Comparison of ENCODE assay signal across 1 cellular context in the genomic region with DNA sequence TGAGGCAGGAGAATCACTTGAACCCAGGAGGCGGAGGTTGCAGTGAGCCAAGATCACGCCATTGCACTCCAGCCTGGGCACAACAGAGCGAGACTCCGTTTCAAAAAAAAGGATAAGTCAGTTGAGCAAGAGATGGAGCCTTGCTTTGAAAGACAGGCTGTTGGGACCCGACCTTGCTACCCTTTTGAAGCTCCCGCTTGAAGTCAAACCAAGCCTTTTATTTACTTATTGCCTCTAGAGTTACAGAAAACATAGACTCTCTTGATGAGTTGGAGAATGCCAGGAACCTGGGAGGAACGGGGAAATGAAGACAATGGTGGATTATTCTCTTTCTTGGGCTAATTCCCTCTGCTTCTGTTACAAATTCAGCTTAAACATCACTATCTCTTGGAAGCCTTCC.
TF ChIP-seq lines count a peak whose summit lies in the region.

No MANE protein-coding gene starts in this region.

TF ChIP-seq in HepG2, 621 proteins besides CTCF, POLR2A, EP300 and RAD21 (continued from another document and continues in another):
- TF ChIP-seq, protein P1, sequence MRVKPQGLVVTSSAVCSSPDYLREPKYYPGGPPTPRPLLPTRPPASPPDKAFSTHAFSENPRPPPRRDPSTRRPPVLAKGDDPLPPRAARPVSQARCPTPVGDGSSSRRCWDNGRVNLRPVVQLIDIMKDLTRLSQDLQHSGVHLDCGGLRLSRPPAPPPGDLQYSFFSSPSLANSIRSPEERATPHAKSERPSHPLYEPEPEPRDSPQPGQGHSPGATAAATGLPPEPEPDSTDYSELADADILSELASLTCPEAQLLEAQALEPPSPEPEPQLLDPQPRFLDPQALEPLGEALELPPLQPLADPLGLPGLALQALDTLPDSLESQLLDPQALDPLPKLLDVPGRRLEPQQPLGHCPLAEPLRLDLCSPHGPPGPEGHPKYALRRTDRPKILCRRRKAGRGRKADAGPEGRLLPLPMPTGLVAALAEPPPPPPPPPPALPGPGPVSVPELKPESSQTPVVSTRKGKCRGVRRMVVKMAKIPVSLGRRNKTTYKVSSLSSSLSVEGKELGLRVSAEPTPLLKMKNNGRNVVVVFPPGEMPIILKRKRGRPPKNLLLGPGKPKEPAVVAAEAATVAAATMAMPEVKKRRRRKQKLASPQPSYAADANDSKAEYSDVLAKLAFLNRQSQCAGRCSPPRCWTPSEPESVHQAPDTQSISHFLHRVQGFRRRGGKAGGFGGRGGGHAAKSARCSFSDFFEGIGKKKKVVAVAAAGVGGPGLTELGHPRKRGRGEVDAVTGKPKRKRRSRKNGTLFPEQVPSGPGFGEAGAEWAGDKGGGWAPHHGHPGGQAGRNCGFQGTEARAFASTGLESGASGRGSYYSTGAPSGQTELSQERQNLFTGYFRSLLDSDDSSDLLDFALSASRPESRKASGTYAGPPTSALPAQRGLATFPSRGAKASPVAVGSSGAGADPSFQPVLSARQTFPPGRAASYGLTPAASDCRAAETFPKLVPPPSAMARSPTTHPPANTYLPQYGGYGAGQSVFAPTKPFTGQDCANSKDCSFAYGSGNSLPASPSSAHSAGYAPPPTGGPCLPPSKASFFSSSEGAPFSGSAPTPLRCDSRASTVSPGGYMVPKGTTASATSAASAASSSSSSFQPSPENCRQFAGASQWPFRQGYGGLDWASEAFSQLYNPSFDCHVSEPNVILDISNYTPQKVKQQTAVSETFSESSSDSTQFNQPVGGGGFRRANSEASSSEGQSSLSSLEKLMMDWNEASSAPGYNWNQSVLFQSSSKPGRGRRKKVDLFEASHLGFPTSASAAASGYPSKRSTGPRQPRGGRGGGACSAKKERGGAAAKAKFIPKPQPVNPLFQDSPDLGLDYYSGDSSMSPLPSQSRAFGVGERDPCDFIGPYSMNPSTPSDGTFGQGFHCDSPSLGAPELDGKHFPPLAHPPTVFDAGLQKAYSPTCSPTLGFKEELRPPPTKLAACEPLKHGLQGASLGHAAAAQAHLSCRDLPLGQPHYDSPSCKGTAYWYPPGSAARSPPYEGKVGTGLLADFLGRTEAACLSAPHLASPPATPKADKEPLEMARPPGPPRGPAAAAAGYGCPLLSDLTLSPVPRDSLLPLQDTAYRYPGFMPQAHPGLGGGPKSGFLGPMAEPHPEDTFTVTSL (CRISPR knock-in tag; IDR thresholded peaks at IDR 0.05; ENCODE audit: borderline replicate concordance), result peak; percentile 34; the same call in 1 of the 2 replicates
- TF ChIP-seq SETDB1 (CRISPR knock-in tag; IDR thresholded peaks at IDR 0.05; ENCODE audit: borderline replicate concordance), result no peak
- peak; percentile 50; the same call in 1 of the 2 replicates for TF ChIP-seq SOX5 (CRISPR knock-in tag; IDR thresholded peaks at IDR 0.05; ENCODE audit: borderline replicate concordance)
- TF ChIP-seq ZSCAN12 (CRISPR knock-in tag; IDR thresholded peaks at IDR 0.05), result no peak
- 0 out of 2 replicates have a peak, but pooled peaks have one; percentile 15 for TF ChIP-seq ELF3 (CRISPR knock-in tag; IDR thresholded peaks at IDR 0.05)
- peak; percentile 76 for TF ChIP-seq BCL6 (CRISPR knock-in tag; IDR thresholded peaks at IDR 0.05)
- TF ChIP-seq, protein P2, sequence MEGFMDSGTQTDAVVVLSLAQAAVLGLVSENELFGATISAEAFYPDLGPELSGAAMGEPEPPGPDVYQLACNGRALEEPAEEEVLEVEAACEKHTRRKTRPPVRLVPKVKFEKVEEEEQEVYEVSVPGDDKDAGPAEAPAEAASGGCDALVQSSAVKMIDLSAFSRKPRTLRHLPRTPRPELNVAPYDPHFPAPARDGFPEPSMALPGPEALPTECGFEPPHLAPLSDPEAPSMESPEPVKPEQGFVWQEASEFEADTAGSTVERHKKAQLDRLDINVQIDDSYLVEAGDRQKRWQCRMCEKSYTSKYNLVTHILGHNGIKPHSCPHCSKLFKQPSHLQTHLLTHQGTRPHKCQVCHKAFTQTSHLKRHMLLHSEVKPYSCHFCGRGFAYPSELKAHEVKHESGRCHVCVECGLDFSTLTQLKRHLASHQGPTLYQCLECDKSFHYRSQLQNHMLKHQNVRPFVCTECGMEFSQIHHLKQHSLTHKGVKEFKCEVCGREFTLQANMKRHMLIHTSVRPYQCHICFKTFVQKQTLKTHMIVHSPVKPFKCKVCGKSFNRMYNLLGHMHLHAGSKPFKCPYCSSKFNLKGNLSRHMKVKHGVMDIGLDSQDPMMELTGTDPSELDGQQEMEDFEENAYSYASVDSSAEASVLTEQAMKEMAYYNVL (CRISPR knock-in tag; IDR thresholded peaks at IDR 0.05; ENCODE audit: borderline replicate concordance), result peak; percentile 27; the same call in 1 of the 2 replicates
- 0 out of 2 replicates have a peak, but pooled peaks have one; percentile 21 for TF ChIP-seq KAT8 (CRISPR knock-in tag; IDR thresholded peaks at IDR 0.05)
- TF ChIP-seq MTF2 (CRISPR knock-in tag; IDR thresholded peaks at IDR 0.05; ENCODE audit: borderline replicate concordance), result no peak
- peak; percentile 25; the same call in 1 of the 2 replicates for TF ChIP-seq POGZ (CRISPR knock-in tag; IDR thresholded peaks at IDR 0.05)
- no peak for TF ChIP-seq ZFP36L2 (CRISPR knock-in tag; IDR thresholded peaks at IDR 0.05)
- TF ChIP-seq HMG20A (CRISPR knock-in tag; IDR thresholded peaks at IDR 0.05; ENCODE audit: borderline replicate concordance), result peak; percentile 38; the same call in 1 of the 2 replicates
- TF ChIP-seq, protein P3, sequence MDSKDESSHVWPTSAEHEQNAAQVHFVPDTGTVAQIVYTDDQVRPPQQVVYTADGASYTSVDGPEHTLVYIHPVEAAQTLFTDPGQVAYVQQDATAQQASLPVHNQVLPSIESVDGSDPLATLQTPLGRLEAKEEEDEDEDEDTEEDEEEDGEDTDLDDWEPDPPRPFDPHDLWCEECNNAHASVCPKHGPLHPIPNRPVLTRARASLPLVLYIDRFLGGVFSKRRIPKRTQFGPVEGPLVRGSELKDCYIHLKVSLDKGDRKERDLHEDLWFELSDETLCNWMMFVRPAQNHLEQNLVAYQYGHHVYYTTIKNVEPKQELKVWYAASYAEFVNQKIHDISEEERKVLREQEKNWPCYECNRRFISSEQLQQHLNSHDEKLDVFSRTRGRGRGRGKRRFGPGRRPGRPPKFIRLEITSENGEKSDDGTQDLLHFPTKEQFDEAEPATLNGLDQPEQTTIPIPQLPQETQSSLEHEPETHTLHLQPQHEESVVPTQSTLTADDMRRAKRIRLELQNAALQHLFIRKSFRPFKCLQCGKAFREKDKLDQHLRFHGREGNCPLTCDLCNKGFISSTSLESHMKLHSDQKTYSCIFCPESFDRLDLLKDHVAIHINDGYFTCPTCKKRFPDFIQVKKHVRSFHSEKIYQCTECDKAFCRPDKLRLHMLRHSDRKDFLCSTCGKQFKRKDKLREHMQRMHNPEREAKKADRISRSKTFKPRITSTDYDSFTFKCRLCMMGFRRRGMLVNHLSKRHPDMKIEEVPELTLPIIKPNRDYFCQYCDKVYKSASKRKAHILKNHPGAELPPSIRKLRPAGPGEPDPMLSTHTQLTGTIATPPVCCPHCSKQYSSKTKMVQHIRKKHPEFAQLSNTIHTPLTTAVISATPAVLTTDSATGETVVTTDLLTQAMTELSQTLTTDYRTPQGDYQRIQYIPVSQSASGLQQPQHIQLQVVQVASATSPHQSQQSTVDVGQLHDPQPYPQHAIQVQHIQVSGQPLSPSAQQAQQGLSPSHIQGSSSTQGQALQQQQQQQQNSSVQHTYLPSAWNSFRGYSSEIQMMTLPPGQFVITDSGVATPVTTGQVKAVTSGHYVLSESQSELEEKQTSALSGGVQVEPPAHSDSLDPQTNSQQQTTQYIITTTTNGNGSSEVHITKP (CRISPR knock-in tag; IDR thresholded peaks at IDR 0.05; ENCODE audit: low read depth), result no peak
- TF ChIP-seq, protein P4, sequence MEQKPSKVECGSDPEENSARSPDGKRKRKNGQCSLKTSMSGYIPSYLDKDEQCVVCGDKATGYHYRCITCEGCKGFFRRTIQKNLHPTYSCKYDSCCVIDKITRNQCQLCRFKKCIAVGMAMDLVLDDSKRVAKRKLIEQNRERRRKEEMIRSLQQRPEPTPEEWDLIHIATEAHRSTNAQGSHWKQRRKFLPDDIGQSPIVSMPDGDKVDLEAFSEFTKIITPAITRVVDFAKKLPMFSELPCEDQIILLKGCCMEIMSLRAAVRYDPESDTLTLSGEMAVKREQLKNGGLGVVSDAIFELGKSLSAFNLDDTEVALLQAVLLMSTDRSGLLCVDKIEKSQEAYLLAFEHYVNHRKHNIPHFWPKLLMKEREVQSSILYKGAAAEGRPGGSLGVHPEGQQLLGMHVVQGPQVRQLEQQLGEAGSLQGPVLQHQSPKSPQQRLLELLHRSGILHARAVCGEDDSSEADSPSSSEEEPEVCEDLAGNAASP (CRISPR knock-in tag; IDR thresholded peaks at IDR 0.05; ENCODE audit: borderline replicate concordance), result peak; percentile 20; the same call in 1 of the 2 replicates
- TF ChIP-seq, protein P5, sequence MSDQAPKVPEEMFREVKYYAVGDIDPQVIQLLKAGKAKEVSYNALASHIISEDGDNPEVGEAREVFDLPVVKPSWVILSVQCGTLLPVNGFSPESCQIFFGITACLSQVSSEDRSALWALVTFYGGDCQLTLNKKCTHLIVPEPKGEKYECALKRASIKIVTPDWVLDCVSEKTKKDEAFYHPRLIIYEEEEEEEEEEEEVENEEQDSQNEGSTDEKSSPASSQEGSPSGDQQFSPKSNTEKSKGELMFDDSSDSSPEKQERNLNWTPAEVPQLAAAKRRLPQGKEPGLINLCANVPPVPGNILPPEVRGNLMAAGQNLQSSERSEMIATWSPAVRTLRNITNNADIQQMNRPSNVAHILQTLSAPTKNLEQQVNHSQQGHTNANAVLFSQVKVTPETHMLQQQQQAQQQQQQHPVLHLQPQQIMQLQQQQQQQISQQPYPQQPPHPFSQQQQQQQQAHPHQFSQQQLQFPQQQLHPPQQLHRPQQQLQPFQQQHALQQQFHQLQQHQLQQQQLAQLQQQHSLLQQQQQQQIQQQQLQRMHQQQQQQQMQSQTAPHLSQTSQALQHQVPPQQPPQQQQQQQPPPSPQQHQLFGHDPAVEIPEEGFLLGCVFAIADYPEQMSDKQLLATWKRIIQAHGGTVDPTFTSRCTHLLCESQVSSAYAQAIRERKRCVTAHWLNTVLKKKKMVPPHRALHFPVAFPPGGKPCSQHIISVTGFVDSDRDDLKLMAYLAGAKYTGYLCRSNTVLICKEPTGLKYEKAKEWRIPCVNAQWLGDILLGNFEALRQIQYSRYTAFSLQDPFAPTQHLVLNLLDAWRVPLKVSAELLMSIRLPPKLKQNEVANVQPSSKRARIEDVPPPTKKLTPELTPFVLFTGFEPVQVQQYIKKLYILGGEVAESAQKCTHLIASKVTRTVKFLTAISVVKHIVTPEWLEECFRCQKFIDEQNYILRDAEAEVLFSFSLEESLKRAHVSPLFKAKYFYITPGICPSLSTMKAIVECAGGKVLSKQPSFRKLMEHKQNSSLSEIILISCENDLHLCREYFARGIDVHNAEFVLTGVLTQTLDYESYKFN (CRISPR knock-in tag; conservative IDR thresholded peaks at IDR 0.05), result peak; percentile 51
- TF ChIP-seq, protein P6, sequence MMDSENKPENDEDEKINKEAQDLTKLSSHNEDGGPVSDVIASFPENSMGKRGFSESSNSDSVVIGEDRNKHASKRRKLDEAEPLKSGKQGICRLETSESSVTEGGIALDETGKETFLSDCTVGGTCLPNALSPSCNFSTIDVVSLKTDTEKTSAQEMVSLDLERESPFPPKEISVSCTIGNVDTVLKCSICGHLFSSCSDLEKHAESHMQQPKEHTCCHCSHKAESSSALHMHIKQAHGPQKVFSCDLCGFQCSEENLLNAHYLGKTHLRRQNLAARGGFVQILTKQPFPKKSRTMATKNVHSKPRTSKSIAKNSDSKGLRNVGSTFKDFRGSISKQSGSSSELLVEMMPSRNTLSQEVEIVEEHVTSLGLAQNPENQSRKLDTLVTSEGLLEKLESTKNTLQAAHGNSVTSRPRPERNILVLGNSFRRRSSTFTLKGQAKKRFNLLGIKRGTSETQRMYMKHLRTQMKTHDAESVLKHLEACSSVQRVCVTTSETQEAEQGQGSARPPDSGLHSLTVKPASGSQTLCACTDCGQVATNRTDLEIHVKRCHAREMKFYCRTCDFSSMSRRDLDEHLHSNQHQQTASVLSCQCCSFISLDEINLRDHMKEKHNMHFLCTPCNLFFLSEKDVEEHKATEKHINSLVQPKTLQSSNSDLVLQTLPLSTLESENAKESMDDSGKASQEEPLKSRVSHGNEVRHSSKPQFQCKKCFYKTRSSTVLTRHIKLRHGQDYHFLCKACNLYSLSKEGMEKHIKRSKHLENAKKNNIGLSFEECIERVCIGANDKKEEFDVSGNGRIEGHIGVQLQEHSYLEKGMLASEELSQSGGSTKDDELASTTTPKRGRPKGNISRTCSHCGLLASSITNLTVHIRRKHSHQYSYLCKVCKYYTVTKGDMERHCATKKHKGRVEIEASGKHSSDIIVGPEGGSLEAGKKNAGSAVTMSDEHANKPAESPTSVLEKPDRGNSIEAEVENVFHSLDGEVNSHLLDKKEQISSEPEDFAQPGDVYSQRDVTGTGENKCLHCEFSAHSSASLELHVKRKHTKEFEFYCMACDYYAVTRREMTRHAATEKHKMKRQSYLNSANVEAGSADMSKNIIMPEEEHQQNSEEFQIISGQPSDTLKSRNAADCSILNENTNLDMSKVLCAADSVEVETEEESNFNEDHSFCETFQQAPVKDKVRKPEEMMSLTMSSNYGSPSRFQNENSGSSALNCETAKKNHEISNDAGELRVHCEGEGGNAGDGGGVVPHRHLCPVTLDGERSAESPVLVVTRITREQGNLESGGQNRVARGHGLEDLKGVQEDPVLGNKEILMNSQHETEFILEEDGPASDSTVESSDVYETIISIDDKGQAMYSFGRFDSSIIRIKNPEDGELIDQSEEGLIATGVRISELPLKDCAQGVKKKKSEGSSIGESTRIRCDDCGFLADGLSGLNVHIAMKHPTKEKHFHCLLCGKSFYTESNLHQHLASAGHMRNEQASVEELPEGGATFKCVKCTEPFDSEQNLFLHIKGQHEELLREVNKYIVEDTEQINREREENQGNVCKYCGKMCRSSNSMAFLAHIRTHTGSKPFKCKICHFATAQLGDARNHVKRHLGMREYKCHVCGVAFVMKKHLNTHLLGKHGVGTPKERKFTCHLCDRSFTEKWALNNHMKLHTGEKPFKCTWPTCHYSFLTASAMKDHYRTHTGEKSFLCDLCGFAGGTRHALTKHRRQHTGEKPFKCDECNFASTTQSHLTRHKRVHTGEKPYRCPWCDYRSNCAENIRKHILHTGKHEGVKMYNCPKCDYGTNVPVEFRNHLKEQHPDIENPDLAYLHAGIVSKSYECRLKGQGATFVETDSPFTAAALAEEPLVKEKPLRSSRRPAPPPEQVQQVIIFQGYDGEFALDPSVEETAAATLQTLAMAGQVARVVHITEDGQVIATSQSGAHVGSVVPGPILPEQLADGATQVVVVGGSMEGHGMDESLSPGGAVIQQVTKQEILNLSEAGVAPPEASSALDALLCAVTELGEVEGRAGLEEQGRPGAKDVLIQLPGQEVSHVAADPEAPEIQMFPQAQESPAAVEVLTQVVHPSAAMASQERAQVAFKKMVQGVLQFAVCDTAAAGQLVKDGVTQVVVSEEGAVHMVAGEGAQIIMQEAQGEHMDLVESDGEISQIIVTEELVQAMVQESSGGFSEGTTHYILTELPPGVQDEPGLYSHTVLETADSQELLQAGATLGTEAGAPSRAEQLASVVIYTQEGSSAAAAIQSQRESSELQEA (CRISPR knock-in tag; IDR thresholded peaks at IDR 0.05; ENCODE audit: not compliant biosample characterization), result no peak
- TF ChIP-seq ZKSCAN1 (IDR thresholded peaks at IDR 0.05; ENCODE audit: low read length), result no peak
- TF ChIP-seq ZMYM4 (CRISPR knock-in tag; IDR thresholded peaks at IDR 0.05), result 0 out of 2 replicates have a peak, but pooled peaks have one; percentile 25
- TF ChIP-seq KDM1A (CRISPR knock-in tag; IDR thresholded peaks at IDR 0.05), result peak; percentile 36; the same call in 1 of the 2 replicates
